Comparison of ENCODE assay signal across 1 cellular context in genomic region chr3:133441867-133442270, GRCh38.
TF ChIP-seq lines count a peak whose summit lies in the region.

No MANE protein-coding gene starts in this region.

TF ChIP-seq in GM12878, 131 proteins besides CTCF, POLR2A, EP300 and RAD21 (continued from another document):
- TF ChIP-seq ZBTB4 (CRISPR knock-in tag; IDR thresholded peaks at IDR 0.05), result no peak
- no peak for TF ChIP-seq E2F8 (IDR thresholded peaks at IDR 0.05; ENCODE audit: low read depth, partially characterized antibody)
